Comparison of ENCODE assay signal across 10 cellular contexts in the genomic region with DNA sequence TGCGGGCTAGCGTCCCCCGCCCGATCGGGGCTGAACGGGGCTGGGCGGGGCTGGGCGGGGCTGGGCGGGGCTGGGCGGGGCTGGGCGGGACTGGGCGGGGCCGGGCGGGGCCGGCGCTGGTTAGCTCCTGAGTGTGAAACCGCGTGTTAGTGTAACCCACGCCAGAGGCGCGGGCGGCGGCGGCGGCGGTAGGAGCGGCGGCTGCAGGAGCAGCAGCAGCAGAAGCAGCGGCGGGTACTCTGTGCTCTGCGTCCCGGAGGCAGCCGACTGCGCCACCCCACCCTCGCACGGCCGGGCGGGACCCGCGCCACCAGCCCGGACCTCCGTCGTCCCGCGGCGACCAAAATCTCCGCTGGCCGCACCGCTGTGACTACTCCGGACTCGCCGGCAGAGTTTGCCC.
DNase-seq lines count a peak whose midpoint lies in the region; ATAC-seq and TF ChIP-seq lines count a peak whose summit lies in the region.
"Had no signal": no experiment of that assay in that cellular context is flagged by ENCODE, and none has a peak within 500 bp of the region (broad histone marks: within the 10 kb centered on the region; RNA-seq: fewer than 3 reads in every experiment).

No MANE protein-coding gene starts in this region.

- no peaks in the 10 kb centered on the region for H3K36me3 ChIP-seq in heart left ventricle

- H3K27me3 Mint-ChIP-seq in activated naive CD8-positive, alpha-beta T cell treated with anti-CD3 and anti-CD28 coated beads, Interleukin-2, amount 50 U/mL, for 24 hours: peaks cover 31% of the 10 kb centered on the region
- peaks cover 26 to 39% of the 10 kb centered on the region in 2 donors for H3K27me3 Mint-ChIP-seq in natural killer cell treated with Interleukin-12 subunit alpha and Interleukin-12 subunit beta and Interleukin-15 and Interleukin-18, amount 100 ng/mL, for 72 hours

- ATAC-seq in heart left ventricle (peak in 2 of 4 donors; percentile 34 to 43), GM18498 (IDR thresholded peaks at IDR 0.05; ENCODE audit: unreplicated experiment) (no peak)
- ATAC-seq in activated naive CD8-positive, alpha-beta T cell treated with anti-CD3 and anti-CD28 coated beads, Interleukin-2, amount 50 U/mL, for 24 hours: peak; percentile 72
- peak in 1 of 2 donors; percentile 69 for ATAC-seq in natural killer cell treated with Interleukin-12 subunit alpha and Interleukin-12 subunit beta and Interleukin-15 and Interleukin-18, amount 100 ng/mL, for 72 hours

- peak overlapping the region in 10 of 12 donors; percentile 2 to 46 (median 32) for H3K4me3 ChIP-seq in heart left ventricle

- H3K9me3 ChIP-seq in heart left ventricle: peaks cover 0 to 13% (median 0%) of the 10 kb centered on the region in 12 donors

- peaks cover 5% of the 10 kb centered on the region for H3K4me1 Mint-ChIP-seq in activated naive CD8-positive, alpha-beta T cell treated with anti-CD3 and anti-CD28 coated beads, Interleukin-2, amount 50 U/mL, for 24 hours
- H3K4me1 Mint-ChIP-seq in natural killer cell treated with Interleukin-12 subunit alpha and Interleukin-12 subunit beta and Interleukin-15 and Interleukin-18, amount 100 ng/mL, for 72 hours (ENCODE audit: low read depth in 2 of 2): peaks cover 4 to 5% of the 10 kb centered on the region in 2 donors

- 1 to 30% (median 14%) methylated on average over 14 to 52 of the region's 52 CpGs for WGBS in heart left ventricle, 4 donors

- TF ChIP-seq POLR2A in heart left ventricle (IDR thresholded peaks at IDR 0.05): no peak

- peaks cover 4% of the 10 kb centered on the region for H3K36me3 Mint-ChIP-seq in activated naive CD8-positive, alpha-beta T cell treated with anti-CD3 and anti-CD28 coated beads, Interleukin-2, amount 50 U/mL, for 24 hours (ENCODE audit: low read depth)
- peaks cover 14% of the 10 kb centered on the region for H3K36me3 Mint-ChIP-seq in natural killer cell treated with Interleukin-12 subunit alpha and Interleukin-12 subunit beta and Interleukin-15 and Interleukin-18, amount 100 ng/mL, for 72 hours

- H3K27ac ChIP-seq in heart left ventricle: no peak overlapping the region

- TF ChIP-seq CTCF in heart left ventricle (IDR thresholded peaks at IDR 0.05): no peak

- H3K9me3 Mint-ChIP-seq in activated naive CD8-positive, alpha-beta T cell treated with anti-CD3 and anti-CD28 coated beads, Interleukin-2, amount 50 U/mL, for 24 hours: peaks cover 8% of the 10 kb centered on the region
- H3K9me3 Mint-ChIP-seq in natural killer cell treated with Interleukin-12 subunit alpha and Interleukin-12 subunit beta and Interleukin-15 and Interleukin-18, amount 100 ng/mL, for 72 hours: peaks cover 4% of the 10 kb centered on the region

- peak overlapping the region; percentile 43 for H3K4me3 Mint-ChIP-seq in activated naive CD8-positive, alpha-beta T cell treated with anti-CD3 and anti-CD28 coated beads, Interleukin-2, amount 50 U/mL, for 24 hours
- H3K4me3 Mint-ChIP-seq in natural killer cell treated with Interleukin-12 subunit alpha and Interleukin-12 subunit beta and Interleukin-15 and Interleukin-18, amount 100 ng/mL, for 72 hours: peak overlapping the region; percentile 48

- intact Hi-C loops in heart left ventricle (cut with DNase I) (no loop called here), cardiac septum (cut with DNase I) (no loop called here)

- peaks cover 0 to 34% (median 3%) of the 10 kb centered on the region in 9 donors for H3K27me3 ChIP-seq in heart left ventricle

- no peak overlapping the region for H3K27ac Mint-ChIP-seq in activated naive CD8-positive, alpha-beta T cell treated with anti-CD3 and anti-CD28 coated beads, Interleukin-2, amount 50 U/mL, for 24 hours
- H3K27ac Mint-ChIP-seq in natural killer cell treated with Interleukin-12 subunit alpha and Interleukin-12 subunit beta and Interleukin-15 and Interleukin-18, amount 100 ng/mL, for 72 hours: no peak overlapping the region

- no peak for DNase-seq in heart left ventricle
- no peak for DNase-seq in cardiac septum (ENCODE audit: low spot score)
- DNase-seq in activated naive CD8-positive, alpha-beta T cell treated with anti-CD3 and anti-CD28 coated beads, Interleukin-2, amount 50 U/mL, for 24 hours: peak; percentile 31
- no peak for DNase-seq in natural killer cell treated with Interleukin-12 subunit alpha and Interleukin-12 subunit beta and Interleukin-15 and Interleukin-18, amount 100 ng/mL, for 72 hours (ENCODE audit: low spot score)
- DNase-seq in DMS79 treated with DMSO at 0.1 percent for 48 hours (lab: John Stamatoyannopoulos, UW): no peak
- no peak for DNase-seq in DMS53 treated with DMSO at 0.1 percent for 48 hours (lab: John Stamatoyannopoulos, UW; ENCODE audit: unreplicated experiment)
- DNase-seq in occipital lobe (lab: John Stamatoyannopoulos, UW): no peak
- DNase-seq: AML-193, NCI-H1436 had no signal

- H3K4me1 ChIP-seq in heart left ventricle: peaks cover 0 to 10% (median 0%) of the 10 kb centered on the region in 12 donors
